Comparison of ENCODE assay signal across 1 cellular context in genomic region chr20:37225146-37225545, GRCh38.
TF ChIP-seq lines count a peak whose summit lies in the region.

No MANE protein-coding gene starts in this region.

TF ChIP-seq in WTC11, 78 proteins besides CTCF, POLR2A, EP300 and RAD21 (continued from another document):
- TF ChIP-seq PRDM15 (CRISPR knock-in tag; IDR thresholded peaks at IDR 0.05) (no peak), ZNF532 (CRISPR knock-in tag; IDR thresholded peaks at IDR 0.05; ENCODE audit: borderline replicate concordance) (no peak), HMGXB4 (CRISPR knock-in tag; IDR thresholded peaks at IDR 0.05) (no peak), FOXK1 (CRISPR knock-in tag; IDR thresholded peaks at IDR 0.05) (no peak), IRF2 (CRISPR knock-in tag; IDR thresholded peaks at IDR 0.05; ENCODE audit: borderline replicate concordance, low read depth) (no peak), E2F5 (CRISPR knock-in tag; IDR thresholded peaks at IDR 0.05) (no peak), IRF1 (CRISPR knock-in tag; IDR thresholded peaks at IDR 0.05) (no peak)
